In the genomic region with DNA sequence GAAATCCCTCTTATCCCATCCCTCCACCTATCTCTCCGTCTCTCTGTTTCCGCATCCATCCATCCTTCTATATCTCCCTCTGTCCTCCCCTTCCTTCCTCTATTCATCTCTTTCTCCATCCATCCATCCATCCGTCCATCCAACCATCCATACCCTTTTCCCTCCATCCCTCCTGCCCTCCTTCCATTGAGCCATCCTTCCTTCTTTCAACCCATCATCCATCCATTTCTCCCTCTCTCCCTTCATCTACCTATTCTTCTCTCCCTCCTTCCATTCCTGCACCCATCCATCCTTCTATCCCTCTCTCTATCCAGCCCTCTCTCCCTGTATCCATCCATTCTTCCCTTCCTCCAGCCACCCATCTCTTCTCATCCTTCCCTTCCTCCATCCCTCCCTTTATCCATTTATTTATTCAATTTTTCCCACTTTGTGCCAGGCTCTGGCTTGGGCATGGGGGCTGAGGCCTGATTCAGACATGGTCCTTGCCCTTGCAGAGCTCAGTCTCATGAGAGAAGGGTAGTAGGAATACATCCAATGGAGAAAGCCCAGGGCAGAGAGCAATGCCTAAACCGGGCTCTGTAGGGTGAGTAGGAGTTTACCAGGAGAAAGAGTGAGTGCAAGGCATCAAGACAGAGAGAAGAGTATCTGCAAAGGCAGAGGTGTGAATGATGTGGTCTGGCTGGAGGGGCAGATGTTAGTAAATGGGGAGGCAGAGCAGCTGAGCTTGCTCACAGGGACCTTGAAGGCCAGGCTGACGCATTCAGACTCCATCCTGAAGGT, we compare ENCODE assay signal across 15 cellular contexts.
"Had no signal": no experiment of that assay in that cellular context is flagged by ENCODE, and none has a peak within 500 bp of the region (broad histone marks: within the 10 kb centered on the region; RNA-seq: fewer than 3 reads in every experiment).

No MANE protein-coding gene starts in this region.

- H3K4me3 ChIP-seq: dorsolateral prefrontal cortex, esophagus muscularis mucosa, lower lobe of right lung, smooth muscle cell, upper lobe of right lung had no signal

- H3K4me1 Mint-ChIP-seq: activated B cell treated with CpG ODN at 0.5 μM for 24 hours had no signal

- H3K4me1 ChIP-seq: lower lobe of right lung, upper lobe of right lung had no signal

- H3K4me2 ChIP-seq: smooth muscle cell had no signal

- H3K36me3 Mint-ChIP-seq: activated naive CD8-positive, alpha-beta T cell treated with anti-CD3 and anti-CD28 coated beads, Interleukin-2, amount 10 ng/mL, durations not matched to agents 7 days and 5 days had no signal

- H3K36me3 ChIP-seq: esophagus muscularis mucosa, lower lobe of right lung, neutrophil, upper lobe of right lung had no signal

- H3K9me3 ChIP-seq: esophagus muscularis mucosa, lower lobe of right lung, neutrophil, upper lobe of right lung had no signal

- DNase-seq: activated B cell treated with CpG ODN at 0.5 μM for 24 hours; activated CD4-positive, alpha-beta T cell treated with anti-CD3 and anti-CD28 coated beads for 48 hours; activated CD8-positive, alpha-beta memory T cell treated with anti-CD3 and anti-CD28 coated beads, Interleukin-2, amount 50 U/mL, for 48 hours; activated gamma-delta T cell; activated naive CD8-positive, alpha-beta T cell treated with anti-CD3 and anti-CD28 coated beads, Interleukin-2, amount 10 ng/mL, durations not matched to agents 7 days and 5 days; activated T-cell treated with anti-CD3 and anti-CD28 coated beads, Interleukin-2, amount 50 U/mL, for 72 hours; dorsolateral prefrontal cortex; lower lobe of right lung; SIG-M5; upper lobe of right lung had no signal

- H3K27ac ChIP-seq: dorsolateral prefrontal cortex, lower lobe of right lung, neutrophil, upper lobe of right lung had no signal

- H3K27me3 ChIP-seq: dorsolateral prefrontal cortex, neutrophil, upper lobe of right lung had no signal

- H3K4me3 Mint-ChIP-seq: activated B cell treated with CpG ODN at 0.5 μM for 24 hours; activated naive CD8-positive, alpha-beta T cell treated with anti-CD3 and anti-CD28 coated beads, Interleukin-2, amount 10 ng/mL, durations not matched to agents 7 days and 5 days; activated T-cell treated with anti-CD3 and anti-CD28 coated beads, Interleukin-2, amount 50 U/mL, for 72 hours; stimulated activated naive CD8-positive, alpha-beta T cell treated with anti-CD3 and anti-CD28 coated beads, Interleukin-15, Interleukin-2, amounts not matched to agents 100 ng/mL and 50 ng/mL, for 24 hours; T-helper 2 cell treated with Interferon-gamma antibody and Interleukin-4, amounts not matched to agents 5 μg/mL and 100 μg/mL, for 36 hours had no signal

- ATAC-seq: activated T-cell treated with anti-CD3 and anti-CD28 coated beads, Interleukin-2, amount 50 U/mL, for 72 hours; lower lobe of right lung; upper lobe of right lung had no signal

- H3K9me3 Mint-ChIP-seq: activated B cell treated with CpG ODN at 0.5 μM for 24 hours; activated naive CD8-positive, alpha-beta T cell treated with anti-CD3 and anti-CD28 coated beads, Interleukin-2, amount 10 ng/mL, durations not matched to agents 7 days and 5 days; activated T-cell treated with anti-CD3 and anti-CD28 coated beads, Interleukin-2, amount 50 U/mL, for 72 hours; stimulated activated naive CD8-positive, alpha-beta T cell treated with anti-CD3 and anti-CD28 coated beads, Interleukin-15, Interleukin-2, amounts not matched to agents 100 ng/mL and 50 ng/mL, for 24 hours; T-helper 2 cell treated with Interferon-gamma antibody and Interleukin-4, amounts not matched to agents 5 μg/mL and 100 μg/mL, for 36 hours had no signal

- H3K27ac Mint-ChIP-seq: activated B cell treated with CpG ODN at 0.5 μM for 24 hours; activated naive CD8-positive, alpha-beta T cell treated with anti-CD3 and anti-CD28 coated beads, Interleukin-2, amount 10 ng/mL, durations not matched to agents 7 days and 5 days; activated T-cell treated with anti-CD3 and anti-CD28 coated beads, Interleukin-2, amount 50 U/mL, for 72 hours; stimulated activated naive CD8-positive, alpha-beta T cell treated with anti-CD3 and anti-CD28 coated beads, Interleukin-15, Interleukin-2, amounts not matched to agents 100 ng/mL and 50 ng/mL, for 24 hours; T-helper 2 cell treated with Interferon-gamma antibody and Interleukin-4, amounts not matched to agents 5 μg/mL and 100 μg/mL, for 36 hours had no signal
